ENCODE assay signal across 8 cellular contexts in genomic region chr1:42924249-42925131, GRCh38. TPM values are rescaled to one million over a fixed set of nuclear protein-coding genes. Genes with fewer than 3 reads are reported as not detected.
A peak's percentile ranks its signal among the peaks of the same experiment; 100 is the strongest.
DNase-seq lines count a peak whose midpoint lies in the region; ATAC-seq, FAIRE-seq and TF ChIP-seq lines count a peak whose summit lies in the region.

No MANE protein-coding gene starts in this region.

- peak overlapping the region; percentile 69 for H3K4me2 ChIP-seq in DND-41 (ENCODE audit: insufficient read depth, low read length)

- no peaks in the 10 kb centered on the region for H3K9me3 ChIP-seq in DND-41 (ENCODE audit: insufficient read depth, low read length, severe bottlenecking)
- no peaks in the 10 kb centered on the region for H3K9me3 ChIP-seq in KOPT-K1 (ENCODE audit: insufficient read depth, low read length, poor library complexity, severe bottlenecking)

- ATAC-seq in DND-41 (ENCODE audit: insufficient read depth, low read depth) (peak; percentile 93), GM21723 (IDR thresholded peaks at IDR 0.05; ENCODE audit: unreplicated experiment) (peak; percentile 88), natural killer cell (peak; percentile 90 to 96 (median 92))
- ATAC-seq in activated T-helper 17 cell treated with anti-CD3 and anti-CD28 coated beads, Interleukin-2, amount 50 U/mL, for 72 hours (replicated peaks) = peak; percentile 86
- peak; percentile 94 for ATAC-seq in stimulated activated naive CD8-positive, alpha-beta T cell treated with anti-CD3 and anti-CD28 coated beads, Interleukin-15, Interleukin-2, amounts not matched to agents 100 U/mL and 50 U/mL, for 24 hours

- H3K36me3 ChIP-seq in DND-41 (ENCODE audit: insufficient read depth, low read length) (peaks cover 39% of the 10 kb centered on the region), KOPT-K1 (ENCODE audit: insufficient read depth, low read length) (peaks cover 40% of the 10 kb centered on the region)

- peak; percentile 83 for FAIRE-seq in RCC 7860 (lab: Jason Lieb, UNC)

- peak overlapping the region; percentile 83 for H3K4me3 Mint-ChIP-seq in activated T-helper 17 cell treated with anti-CD3 and anti-CD28 coated beads, Interleukin-2, amount 50 U/mL, for 72 hours
- peak overlapping the region; percentile 91 for H3K4me3 Mint-ChIP-seq in natural killer cell

- H2AFZ ChIP-seq in DND-41 (ENCODE audit: low read depth, low read length) = peak overlapping the region; percentile 87

- peaks cover 29% of the 10 kb centered on the region for H3K4me1 ChIP-seq in DND-41 (ENCODE audit: insufficient read depth, low read length)

- 0 out of 2 replicates have a peak, but pooled peaks cover under 1% of the 10 kb centered on the region for H3K79me2 ChIP-seq in DND-41 (ENCODE audit: insufficient read depth, low read length)

- H3K27ac ChIP-seq in DND-41 (ENCODE audit: low read length) (peak overlapping the region; percentile 84), KOPT-K1 (ENCODE audit: low read depth, low read length, poor library complexity, severe bottlenecking) (peak overlapping the region; percentile 87)

- peaks cover 25% of the 10 kb centered on the region for H3K4me1 Mint-ChIP-seq in activated T-helper 17 cell treated with anti-CD3 and anti-CD28 coated beads, Interleukin-2, amount 50 U/mL, for 72 hours
- peaks cover 49 to 50% of the 10 kb centered on the region in 2 donors for H3K4me1 Mint-ChIP-seq in natural killer cell

- intact Hi-C loops in natural killer cell (cut with micrococcal nuclease) = loop anchor here (5.0 kb wide), 1 partner anchor 33 kb away; the partner anchor contains the start of gene SLC2A1

- H3K27me3 Mint-ChIP-seq in activated T-helper 17 cell treated with anti-CD3 and anti-CD28 coated beads, Interleukin-2, amount 50 U/mL, for 72 hours = no peaks in the 10 kb centered on the region
- H3K27me3 Mint-ChIP-seq in natural killer cell (ENCODE audit: low read depth in 2 of 2) = no peaks in the 10 kb centered on the region

- H3K27ac Mint-ChIP-seq in activated T-helper 17 cell treated with anti-CD3 and anti-CD28 coated beads, Interleukin-2, amount 50 U/mL, for 72 hours = peak overlapping the region; percentile 91
- H3K27ac Mint-ChIP-seq in natural killer cell = peak overlapping the region; percentile 82 to 83

- peak overlapping the region; percentile 76 for H3K9ac ChIP-seq in DND-41 (ENCODE audit: low read depth, low read length)

- H3K4me3 ChIP-seq in DND-41 (ENCODE audit: low read depth in 1 of 2, low read length in 2 of 2) = peak overlapping the region; percentile 64 to 73
- peak overlapping the region; percentile 76 for H3K4me3 ChIP-seq in fibroblast of mammary gland (ENCODE audit: control insufficient read depth, low read depth, low read length)

- no peaks in the 10 kb centered on the region for H3K9me3 Mint-ChIP-seq in activated T-helper 17 cell treated with anti-CD3 and anti-CD28 coated beads, Interleukin-2, amount 50 U/mL, for 72 hours
- H3K9me3 Mint-ChIP-seq in natural killer cell = no peaks in the 10 kb centered on the region

- H3K27me3 ChIP-seq in DND-41 (ENCODE audit: insufficient read depth, low read length, poor library complexity) = no peaks in the 10 kb centered on the region

- TF ChIP-seq CTCF in DND-41 (IDR thresholded peaks at IDR 0.05; ENCODE audit: borderline replicate concordance, extremely low read depth, low read length, poor library complexity, severe bottlenecking) = peak; percentile 39
- TF ChIP-seq CTCF in fibroblast of mammary gland (conservative IDR thresholded peaks at IDR 0.05; ENCODE audit: control insufficient read depth, insufficient read depth, low read depth, low read length) = no peak
- no peak for TF ChIP-seq CTCF in natural killer cell (IDR thresholded peaks at IDR 0.05)

- peaks cover 17% of the 10 kb centered on the region for H4K20me1 ChIP-seq in DND-41 (ENCODE audit: insufficient read depth, low read length)

- DNase-seq in DND-41 (peak; percentile 93), RCC 7860 (ENCODE audit: low spot score) (peak; percentile 87), fibroblast of mammary gland (ENCODE audit: low read depth) (peak; percentile 80), natural killer cell (peak; percentile 95)
- peak; percentile 94 for DNase-seq in stimulated activated naive CD8-positive, alpha-beta T cell treated with anti-CD3 and anti-CD28 coated beads, Interleukin-15, Interleukin-2, amounts not matched to agents 100 U/mL and 50 U/mL, for 24 hours

- peaks cover 64% of the 10 kb centered on the region for H3K36me3 Mint-ChIP-seq in activated T-helper 17 cell treated with anti-CD3 and anti-CD28 coated beads, Interleukin-2, amount 50 U/mL, for 72 hours (ENCODE audit: low read depth)
- H3K36me3 Mint-ChIP-seq in natural killer cell = peaks cover 8% of the 10 kb centered on the region

RNA-seq across cellular contexts. Expression of gene SLC2A1, which starts 34.2 kb away (rescaled TPM):
- total RNA-seq in activated T-helper 17 cell treated with anti-CD3 and anti-CD28 coated beads, Interleukin-2, amount 50 U/mL, for 72 hours = 100 to 1,000 TPM; 217 to 280 TPM
- 100 to 1,000 TPM in 1 of 3 donors, 10 to 100 TPM in 2; 94.7 to 143 (median 95.1) TPM for total RNA-seq in natural killer cell

Comparison
In these comparisons a context has a peak if more than half of its experiments do, and no peak if none do; other contexts are left out.
1. Peak in every context shown above with its lines: DNase-seq, ATAC-seq, H3K4me3 ChIP-seq and H3K27ac ChIP-seq.